In the genomic region with DNA sequence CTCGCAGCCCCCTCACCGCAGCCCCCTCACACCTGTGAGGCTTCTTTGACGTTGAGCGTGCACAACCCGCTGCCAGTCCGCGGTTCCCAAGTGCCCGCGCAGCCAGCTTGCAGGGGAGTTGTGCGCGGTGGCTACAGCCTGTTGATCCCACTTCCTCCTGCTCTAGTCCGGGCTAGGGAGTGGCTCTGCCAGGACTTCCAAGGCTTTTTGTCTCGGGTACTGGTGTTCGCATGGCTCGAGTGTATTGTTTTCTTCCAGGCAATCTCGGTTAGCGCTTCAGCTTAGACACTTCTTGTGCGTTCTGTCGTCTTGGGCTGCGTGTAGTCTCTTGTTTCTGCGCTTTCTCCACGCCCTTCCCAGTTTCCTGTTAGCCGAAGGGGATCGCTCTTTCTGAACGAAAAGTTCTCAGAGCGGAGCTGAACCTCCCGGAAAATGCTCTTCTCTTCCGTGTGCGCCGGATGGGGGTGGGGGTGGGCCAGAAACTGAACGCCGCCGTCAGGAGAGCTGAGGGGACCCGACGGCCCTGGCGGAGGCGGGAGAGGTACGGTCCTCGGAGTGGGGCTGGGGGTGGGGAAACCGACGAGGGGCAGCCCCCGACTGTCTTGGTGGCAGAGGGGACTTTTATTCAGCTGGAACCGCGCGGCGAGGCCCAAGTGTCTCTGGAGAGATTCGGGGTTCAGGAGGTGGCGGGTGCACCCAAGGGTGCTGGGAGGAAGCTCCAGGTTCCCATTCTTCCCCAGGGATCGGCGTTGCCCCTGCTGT, we compare ENCODE assay signal across 8 cellular contexts. TPM values are rescaled to one million over a fixed set of nuclear protein-coding genes. Genes with fewer than 3 reads are reported as not detected.
A peak's percentile ranks its signal among the peaks of the same experiment; 100 is the strongest.
DNase-seq lines count a peak whose midpoint lies in the region; ATAC-seq and TF ChIP-seq lines count a peak whose summit lies in the region.

No MANE protein-coding gene starts in this region.

- H3K27ac ChIP-seq in 22Rv1 (peak overlapping the region; percentile 80), uterus (peak overlapping the region; percentile 97)

- no peaks in the 10 kb centered on the region for H3K9me3 ChIP-seq in uterus

- peaks cover 3% of the 10 kb centered on the region for H3K36me3 Mint-ChIP-seq in activated T-helper 1 cell treated with anti-CD3 and anti-CD28 coated beads, Interleukin-12 subunit alpha, Interleukin-12 subunit beta, Interleukin-2, Interleukin-4 antibody, amounts not matched to agents 30 ng/mL and 10 ng/mL and 1 ng/mL, durations not matched to agents 14 hours and 24 hours and 36 hours (ENCODE audit: low read depth)
- peaks cover 5% of the 10 kb centered on the region for H3K36me3 Mint-ChIP-seq in nephron progenitor cell (ENCODE audit: low read depth)

- peaks cover 4 to 5% of the 10 kb centered on the region in 2 donors for H3K4me1 ChIP-seq in uterus

- H3K4me3 Mint-ChIP-seq in activated T-helper 1 cell treated with anti-CD3 and anti-CD28 coated beads, Interleukin-12 subunit alpha, Interleukin-12 subunit beta, Interleukin-2, Interleukin-4 antibody, amounts not matched to agents 30 ng/mL and 10 ng/mL and 1 ng/mL, durations not matched to agents 14 hours and 24 hours and 36 hours = peak overlapping the region; percentile 88
- H3K4me3 Mint-ChIP-seq in nephron progenitor cell = peak overlapping the region; percentile 91

- no peak for DNase-seq in GM12864 (ENCODE audit: low read depth)
- peak; percentile 75 to 86 for DNase-seq in NCI-H526 (lab: John Stamatoyannopoulos, UW)
- DNase-seq in activated T-helper 1 cell treated with anti-CD3 and anti-CD28 coated beads, Interleukin-12 subunit alpha, Interleukin-12 subunit beta, Interleukin-2, Interleukin-4 antibody, amounts not matched to agents 30 ng/mL and 10 ng/mL and 1 ng/mL, durations not matched to agents 14 hours and 24 hours and 36 hours (ENCODE audit: low spot score) = peak; percentile 13
- peak; percentile 78 for DNase-seq in fibroblast of the aortic adventitia (ENCODE audit: low read depth)
- peak; percentile 54 for DNase-seq in nephron progenitor cell
- peak; percentile 35 to 44 for DNase-seq in uterus

- peaks cover 20% of the 10 kb centered on the region for H3K27me3 Mint-ChIP-seq in activated T-helper 1 cell treated with anti-CD3 and anti-CD28 coated beads, Interleukin-12 subunit alpha, Interleukin-12 subunit beta, Interleukin-2, Interleukin-4 antibody, amounts not matched to agents 30 ng/mL and 10 ng/mL and 1 ng/mL, durations not matched to agents 14 hours and 24 hours and 36 hours (ENCODE audit: insufficient read depth)
- H3K27me3 Mint-ChIP-seq in nephron progenitor cell (ENCODE audit: low read depth, poor library complexity) = peaks cover 25% of the 10 kb centered on the region

- peak overlapping the region; percentile 76 for H3K27ac Mint-ChIP-seq in activated T-helper 1 cell treated with anti-CD3 and anti-CD28 coated beads, Interleukin-12 subunit alpha, Interleukin-12 subunit beta, Interleukin-2, Interleukin-4 antibody, amounts not matched to agents 30 ng/mL and 10 ng/mL and 1 ng/mL, durations not matched to agents 14 hours and 24 hours and 36 hours
- H3K27ac Mint-ChIP-seq in nephron progenitor cell = peak overlapping the region; percentile 7

- TF ChIP-seq CTCF in 22Rv1 (IDR thresholded peaks at IDR 0.05) = no peak
- no peak for TF ChIP-seq CTCF in GM12864 (IDR thresholded peaks at IDR 0.05; ENCODE audit: low read depth, low read length, missing control alignments)
- no peak for TF ChIP-seq CTCF in fibroblast of the aortic adventitia (IDR thresholded peaks at IDR 0.05; ENCODE audit: insufficient read depth, low read length)
- TF ChIP-seq CTCF in nephron progenitor cell (IDR thresholded peaks at IDR 0.05) = no peak
- TF ChIP-seq CTCF in uterus (IDR thresholded peaks at IDR 0.05) = no peak

- peak; percentile 25 for ATAC-seq in HG02981 (IDR thresholded peaks at IDR 0.05; ENCODE audit: unreplicated experiment)

- no peaks in the 10 kb centered on the region for H3K9me3 Mint-ChIP-seq in activated T-helper 1 cell treated with anti-CD3 and anti-CD28 coated beads, Interleukin-12 subunit alpha, Interleukin-12 subunit beta, Interleukin-2, Interleukin-4 antibody, amounts not matched to agents 30 ng/mL and 10 ng/mL and 1 ng/mL, durations not matched to agents 14 hours and 24 hours and 36 hours
- H3K9me3 Mint-ChIP-seq in nephron progenitor cell = no peaks in the 10 kb centered on the region

- no peak for TF ChIP-seq POLR2A in uterus (IDR thresholded peaks at IDR 0.05)

- peaks cover 25% of the 10 kb centered on the region for H3K4me1 Mint-ChIP-seq in activated T-helper 1 cell treated with anti-CD3 and anti-CD28 coated beads, Interleukin-12 subunit alpha, Interleukin-12 subunit beta, Interleukin-2, Interleukin-4 antibody, amounts not matched to agents 30 ng/mL and 10 ng/mL and 1 ng/mL, durations not matched to agents 14 hours and 24 hours and 36 hours (ENCODE audit: low read depth)
- peaks cover 23% of the 10 kb centered on the region for H3K4me1 Mint-ChIP-seq in nephron progenitor cell

- intact Hi-C loops in activated T-helper 1 cell treated with anti-CD3 and anti-CD28 coated beads, Interleukin-12 subunit alpha, Interleukin-12 subunit beta, Interleukin-2, Interleukin-4 antibody, amounts not matched to agents 30 ng/mL and 10 ng/mL and 1 ng/mL, durations not matched to agents 14 hours and 24 hours and 36 hours (cut with micrococcal nuclease) = loop anchor here (1.0 to 10.0 kb wide), 9 partner anchors 65 to 1043 kb away; a partner anchor contains a TSS
- intact Hi-C loops in uterus (cut with DNase I; ENCODE audit: low total_unique reads) = no loop called here

- H3K27me3 ChIP-seq in uterus = no peaks in the 10 kb centered on the region

- H3K4me3 ChIP-seq in GM12864 (ENCODE audit: low read depth, low read length) (peak overlapping the region; percentile 79), fibroblast of the aortic adventitia (ENCODE audit: low read depth, low read length) (peak overlapping the region; percentile 81), uterus (peak overlapping the region; percentile 65 to 95)

- H3K36me3 ChIP-seq in uterus = no peaks in the 10 kb centered on the region

RNA-seq across cellular contexts. Expression of a gene that starts 0.7 kb away (rescaled TPM):
- total RNA-seq in activated T-helper 1 cell treated with anti-CD3 and anti-CD28 coated beads, Interleukin-12 subunit alpha, Interleukin-12 subunit beta, Interleukin-2, Interleukin-4 antibody, amounts not matched to agents 30 ng/mL and 10 ng/mL and 1 ng/mL, durations not matched to agents 14 hours and 24 hours and 36 hours = 13.1 and 14.1 TPM in 2 replicates
- total RNA-seq in fibroblast of the aortic adventitia (ENCODE audit: low replicate concordance) (17.1 and 26.3 TPM in 2 replicates), uterus (10 to 100 TPM; 18.8 to 50.0 (median 36.5) TPM)
